ENCODE assay signal across 8 cellular contexts in the genomic region with DNA sequence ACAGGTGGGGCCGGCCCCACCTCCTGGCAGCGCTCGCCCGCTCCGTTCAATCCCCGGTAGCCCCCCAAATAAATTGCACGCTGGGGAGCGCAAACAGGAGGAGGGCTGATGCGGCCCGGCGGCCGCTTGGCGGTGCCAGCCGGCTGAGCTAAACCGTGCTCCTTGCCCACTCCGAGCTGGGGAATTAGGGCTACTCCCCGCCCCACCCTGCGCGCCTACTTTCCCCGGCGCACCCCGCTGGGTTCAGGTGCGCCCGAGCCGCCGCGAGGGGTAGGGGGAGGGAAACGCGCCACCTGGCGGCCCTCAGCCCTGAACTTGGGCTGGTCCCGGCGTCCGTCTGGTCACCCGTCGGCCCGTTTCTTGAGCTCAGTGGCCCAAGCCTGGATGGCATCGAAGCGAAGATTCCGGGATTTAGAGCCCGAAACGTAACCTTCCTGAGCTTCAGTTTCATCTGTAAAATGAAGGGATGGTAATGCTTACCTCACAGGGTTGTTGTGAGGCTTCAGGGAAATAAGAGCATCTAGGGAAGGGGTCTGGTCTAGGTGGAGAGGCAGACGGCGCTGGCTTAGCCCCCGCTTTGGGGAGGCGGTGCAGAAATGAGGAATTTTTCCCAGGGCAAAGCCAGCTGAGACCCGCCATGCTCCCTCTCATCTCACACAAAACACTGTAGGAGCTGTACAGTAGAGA. TPM values are rescaled to one million over a fixed set of nuclear protein-coding genes. Genes with fewer than 3 reads are reported as not detected.
DNase-seq lines count a peak whose midpoint lies in the region; ATAC-seq and TF ChIP-seq lines count a peak whose summit lies in the region.

No MANE protein-coding gene starts in this region.

- ATAC-seq in GM19397 (IDR thresholded peaks at IDR 0.05; ENCODE audit: unreplicated experiment), result peak; percentile 66
- ATAC-seq in HG03520 (IDR thresholded peaks at IDR 0.05; ENCODE audit: unreplicated experiment), result peak; percentile 52

- CTCF ChIA-PET in BJ (lab: Yijun Ruan, JAX), result interaction anchor here (0.6 to 8.9 kb wide), 32 partner anchors 9 to 286 kb away, joined by 3 to 112 read pairs (median 5); no protein-coding TSS in a partner anchor

- H3K36me3 ChIP-seq in BJ (ENCODE audit: control insufficient read depth, insufficient read depth, low read length) (no peaks in the 10 kb centered on the region), thymus (ENCODE audit: control insufficient read depth, insufficient read depth) (no peaks in the 10 kb centered on the region)

- peak overlapping the region; percentile 54 for H3K27ac ChIP-seq in thymus (ENCODE audit: low read depth)

- H3K4me1 ChIP-seq in thymus (ENCODE audit: control insufficient read depth, insufficient read depth, low read length), result peaks cover 8% of the 10 kb centered on the region

- POLR2A ChIA-PET in BJ (lab: Charles Lee), result interaction anchor here (0.6 kb wide), 1 partner anchor 75 kb away, joined by 6 read pairs; no protein-coding TSS in a partner anchor

- H3K4me3 ChIP-seq in BJ (ENCODE audit: low read depth, low read length) (peak overlapping the region; percentile 55), thymus (ENCODE audit: low read length) (peak overlapping the region; percentile 61)

- H3K27me3 ChIP-seq in BJ (ENCODE audit: control insufficient read depth, insufficient read depth, low read length) (peaks cover 14% of the 10 kb centered on the region), thymus (ENCODE audit: control insufficient read depth, insufficient read depth) (peaks cover 47% of the 10 kb centered on the region)

- WGBS in thymus, result 3% methylated on average over 46 of the region's 46 CpGs

- TF ChIP-seq CTCF in BJ (IDR thresholded peaks at IDR 0.05; ENCODE audit: insufficient read depth, low read depth, low read length), result peak; percentile 79

- no peaks in the 10 kb centered on the region for H3K9me3 ChIP-seq in thymus (ENCODE audit: control insufficient read depth)

- DNase-seq in BJ (ENCODE audit: low read depth) (no peak), germinal center (ENCODE audit: low spot score) (peak; percentile 84), occipital lobe (lab: John Stamatoyannopoulos, UW) (peak; percentile 24)
- DNase-seq in activated effector memory CD4-positive, alpha-beta T cell treated with Interleukin-2 at 50 U/mL for 16 hours, result peak; percentile 57

TF ChIP-seq in PFSK-1, 5 proteins besides CTCF, POLR2A, EP300 and RAD21:
- TF ChIP-seq SIN3A (IDR thresholded peaks at IDR 0.05; ENCODE audit: borderline replicate concordance, insufficient read depth, low read length) (0 out of 2 replicates have a peak, but pooled peaks have one; percentile 33), POLR2AphosphoS5 (IDR thresholded peaks at IDR 0.05; ENCODE audit: low read depth, low read length) (no peak)

RNA-seq across cellular contexts. Expression of a gene that starts 0.5 kb away (rescaled TPM):
- polyA plus RNA-seq in BJ (2011; rRNA removed), result 0.22 TPM in 2 replicates
- polyA minus RNA-seq in BJ (2011; rRNA and poly(A)+ RNA removed), result 0.14 TPM in 1 of 2 replicates, not detected in the other
- 11.8 TPM for polyA plus RNA-seq in PFSK-1 (2012; ENCODE audit: insufficient read length, low read depth)
- total RNA-seq in occipital lobe, result 12.5 TPM
- 8.9 TPM for polyA plus RNA-seq in thymus

RNA-seq across cellular contexts. Expression of a gene that starts 19.0 kb away (rescaled TPM):
- polyA plus RNA-seq in BJ (2011; rRNA removed), result 12.7 and 21.4 TPM in 2 replicates
- polyA minus RNA-seq in BJ (2011; rRNA and poly(A)+ RNA removed), result 10.5 and 12.7 TPM in 2 replicates
- 14.8 TPM for polyA plus RNA-seq in PFSK-1 (2012; ENCODE audit: insufficient read length, low read depth)
- 42.7 TPM for total RNA-seq in occipital lobe
- polyA plus RNA-seq in thymus, result 27.2 TPM

RNA-seq across cellular contexts. Expression of a gene that starts 52.7 kb away (rescaled TPM):
- polyA plus RNA-seq in BJ (2011; rRNA removed) (0.94 and 2.0 TPM in 2 replicates), thymus (2.9 TPM)
- polyA minus RNA-seq in BJ (2011; rRNA and poly(A)+ RNA removed), result 1.4 and 2.2 TPM in 2 replicates
- 43.9 TPM for polyA plus RNA-seq in PFSK-1 (2012; ENCODE audit: insufficient read length, low read depth)
- total RNA-seq in occipital lobe, result 18.4 TPM
